ENCODE assay signal across 18 cellular contexts in genomic region chr1:200526709-200527612, GRCh38.
A peak's percentile ranks its signal among the peaks of the same experiment; 100 is the strongest.
DNase-seq lines count a peak whose midpoint lies in the region; ATAC-seq and TF ChIP-seq lines count a peak whose summit lies in the region.
"Had no signal": no experiment of that assay in that cellular context is flagged by ENCODE, and none has a peak within 500 bp of the region (broad histone marks: within the 10 kb centered on the region; RNA-seq: fewer than 3 reads in every experiment).

No MANE protein-coding gene starts in this region.

- CTCF ChIA-PET in MCF 10A (lab: Yijun Ruan, JAX), result interaction anchor here (0.7 to 3.9 kb wide), 8 partner anchors 15 to 869 kb away, joined by 3 to 20 read pairs (median 4); no protein-coding TSS in a partner anchor

- ATAC-seq in GM19463 (IDR thresholded peaks at IDR 0.05; ENCODE audit: unreplicated experiment) (peak; percentile 42), HG03442 (IDR thresholded peaks at IDR 0.05; ENCODE audit: unreplicated experiment) (peak; percentile 42)
- ATAC-seq: PC-3 had no signal

- POLR2A ChIA-PET in MCF 10A (lab: Yijun Ruan, JAX), result interaction anchor here (0.5 kb wide), 1 partner anchor 70 kb away, joined by 3 read pairs; no protein-coding TSS in a partner anchor

- no peak overlapping the region for H3K27ac Mint-ChIP-seq in MCF 10A (ENCODE audit: low read depth, unreplicated experiment)
- H3K27ac Mint-ChIP-seq: activated CD4-positive, alpha-beta memory T cell treated with anti-CD3 and anti-CD28 coated beads for 36 hours; activated naive CD8-positive, alpha-beta T cell; T-helper 1 cell treated with Interleukin-12 subunit alpha and Interleukin-12 subunit beta and Interleukin-4 antibody, amounts not matched to agents 30 μg/mL and 1 μg/mL, for 36 hours had no signal

- H3K36me3 Mint-ChIP-seq in MCF 10A (ENCODE audit: insufficient read depth, unreplicated experiment), result no peaks in the 10 kb centered on the region
- H3K36me3 Mint-ChIP-seq: activated CD4-positive, alpha-beta memory T cell treated with anti-CD3 and anti-CD28 coated beads for 36 hours; activated naive CD8-positive, alpha-beta T cell had no signal

- BruUV-seq in MCF 10A (replicated peaks; lab: Mats Ljungman, UMichigan), result no TSS peak

- intact Hi-C loops in MCF 10A (cut with micrococcal nuclease), result no loop called here

- peak; percentile 65 for DNase-seq in Daoy (ENCODE audit: low read depth)
- peak; percentile 10 for DNase-seq in fibroblast of gingiva (ENCODE audit: low read depth)
- no peak for DNase-seq in midbrain (lab: John Stamatoyannopoulos, UW)
- DNase-seq in MCF 10A (ENCODE audit: unreplicated experiment), result no peak
- no peak for DNase-seq in T-helper 2 cell
- no peak for DNase-seq in COLO668 (lab: John Stamatoyannopoulos, UW; ENCODE audit: unreplicated experiment)
- DNase-seq: activated CD4-positive, alpha-beta memory T cell treated with anti-CD3 and anti-CD28 coated beads for 36 hours; AML-193; foreskin melanocyte; GF-D8; NCI-H1930; PC-3; stimulated activated CD4-positive, alpha-beta T cell treated with anti-CD3 and anti-CD28 coated beads, Interleukin-12 subunit alpha, Interleukin-12 subunit beta, amount 100 ng/mL, for 4 hours had no signal

- H3K27me3 Mint-ChIP-seq in MCF 10A (ENCODE audit: insufficient read depth, unreplicated experiment), result no peaks in the 10 kb centered on the region
- H3K27me3 Mint-ChIP-seq: activated CD4-positive, alpha-beta memory T cell treated with anti-CD3 and anti-CD28 coated beads for 36 hours; activated naive CD8-positive, alpha-beta T cell had no signal

- H3K4me1 Mint-ChIP-seq in MCF 10A (ENCODE audit: insufficient read depth, unreplicated experiment), result no peaks in the 10 kb centered on the region

- no peaks in the 10 kb centered on the region for H3K9me3 Mint-ChIP-seq in MCF 10A (ENCODE audit: unreplicated experiment)
- H3K9me3 Mint-ChIP-seq: activated CD4-positive, alpha-beta memory T cell treated with anti-CD3 and anti-CD28 coated beads for 36 hours; dendritic cell treated with granulocyte-macrophage colony-stimulating factor and Interleukin-4, amounts not matched to agents 40 ng/mL and 50 ng/mL, for 4 days; T-helper 1 cell treated with Interleukin-12 subunit alpha and Interleukin-12 subunit beta and Interleukin-4 antibody, amounts not matched to agents 30 μg/mL and 1 μg/mL, for 36 hours had no signal

- H3K4me3 Mint-ChIP-seq in MCF 10A (ENCODE audit: unreplicated experiment), result no peak overlapping the region
- H3K4me3 Mint-ChIP-seq: activated CD4-positive, alpha-beta memory T cell treated with anti-CD3 and anti-CD28 coated beads for 36 hours; activated naive CD8-positive, alpha-beta T cell; dendritic cell treated with granulocyte-macrophage colony-stimulating factor and Interleukin-4, amounts not matched to agents 40 ng/mL and 50 ng/mL, for 4 days; T-helper 1 cell treated with Interleukin-12 subunit alpha and Interleukin-12 subunit beta and Interleukin-4 antibody, amounts not matched to agents 30 μg/mL and 1 μg/mL, for 36 hours had no signal

- no peak for TF ChIP-seq CTCF in MCF 10A (IDR thresholded peaks at IDR 0.05; ENCODE audit: unreplicated experiment)

Comparison
In these comparisons a context has a peak if more than half of its experiments do, and no peak if none do; other contexts are left out.
1. DNase-seq: peak in Daoy (single experiment) and fibroblast of gingiva (single experiment); none in midbrain (single experiment), MCF 10A (single experiment), T-helper 2 cell (0 of 5) and COLO668 (single experiment).